In the genomic region with DNA sequence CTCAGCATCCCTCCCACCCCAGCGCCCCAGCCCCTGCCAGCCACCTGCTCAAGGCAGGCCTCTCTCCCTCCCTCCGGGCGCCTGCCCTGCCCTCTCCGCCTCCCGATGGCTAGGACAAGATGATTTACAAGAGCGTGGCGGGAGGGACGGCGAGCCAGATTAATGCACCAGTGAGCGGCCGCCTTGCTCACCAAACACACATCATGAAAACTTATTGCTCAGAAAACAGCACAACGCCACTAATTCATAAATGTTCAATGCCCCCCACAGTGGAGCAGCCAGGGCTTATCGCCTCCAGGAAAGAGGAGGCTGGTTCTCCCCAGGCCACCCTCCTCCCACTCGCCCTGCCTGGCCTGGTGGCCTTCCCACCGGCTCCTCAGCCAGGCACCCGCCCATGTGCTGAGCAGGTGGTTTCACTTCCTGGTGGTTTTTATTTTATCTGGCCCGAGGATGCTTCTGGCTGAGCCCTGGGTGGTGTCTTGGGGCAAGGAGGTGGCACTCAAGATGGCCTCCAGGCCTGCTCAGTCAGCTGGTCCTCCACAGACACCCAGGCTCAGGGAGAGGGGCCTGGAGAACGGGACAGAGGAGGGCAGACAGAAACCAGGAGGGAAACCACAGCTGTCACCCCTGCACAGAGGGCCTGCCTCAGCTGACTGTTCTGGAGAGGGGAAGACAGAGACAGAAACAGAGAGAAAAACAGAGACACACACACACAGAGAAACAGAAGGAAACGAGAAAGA, we compare ENCODE assay signal across 9 cellular contexts.
DNase-seq lines count a peak whose midpoint lies in the region; ATAC-seq and TF ChIP-seq lines count a peak whose summit lies in the region.
"Had no signal": no experiment of that assay in that cellular context is flagged by ENCODE, and none has a peak within 500 bp of the region (broad histone marks: within the 10 kb centered on the region; RNA-seq: fewer than 3 reads in every experiment).

No MANE protein-coding gene starts in this region.

- in situ Hi-C loops in brain microvascular endothelial cell (cut with HindIII; ENCODE audit: low pct_ligation_motif_present, low sequenced_read_pairs): no loop called here

- H3K36me3 Mint-ChIP-seq in activated naive CD4-positive, alpha-beta T cell treated with anti-CD3 and anti-CD28 coated beads, Interleukin-2, amount 10 ng/mL, durations not matched to agents 7 days and 5 days: no peaks in the 10 kb centered on the region
- H3K36me3 Mint-ChIP-seq in activated T-helper 2 cell treated with anti-CD3 and anti-CD28 coated beads, Interferon-gamma antibody, Interleukin-2, Interleukin-4, amounts not matched to agents 10 μg/mL and 5 μg/mL and 100 μg/mL, durations not matched to agents 14 hours and 24 hours and 36 hours (ENCODE audit: low read depth): no peaks in the 10 kb centered on the region

- no peak overlapping the region for H3K4me3 Mint-ChIP-seq in activated naive CD4-positive, alpha-beta T cell treated with anti-CD3 and anti-CD28 coated beads, Interleukin-2, amount 10 ng/mL, durations not matched to agents 7 days and 5 days
- H3K4me3 Mint-ChIP-seq in activated T-helper 2 cell treated with anti-CD3 and anti-CD28 coated beads, Interferon-gamma antibody, Interleukin-2, Interleukin-4, amounts not matched to agents 10 μg/mL and 5 μg/mL and 100 μg/mL, durations not matched to agents 14 hours and 24 hours and 36 hours (ENCODE audit: low read depth): peak overlapping the region; percentile 0
- H3K4me3 Mint-ChIP-seq in stimulated activated naive CD8-positive, alpha-beta T cell treated with anti-CD3 and anti-CD28 coated beads, Interleukin-15, amount 100 ng/mL, for 72 hours: peak overlapping the region; percentile 17 to 45

- H3K9me3 Mint-ChIP-seq in activated naive CD4-positive, alpha-beta T cell treated with anti-CD3 and anti-CD28 coated beads, Interleukin-2, amount 10 ng/mL, durations not matched to agents 7 days and 5 days: no peaks in the 10 kb centered on the region
- H3K9me3 Mint-ChIP-seq in activated T-helper 2 cell treated with anti-CD3 and anti-CD28 coated beads, Interferon-gamma antibody, Interleukin-2, Interleukin-4, amounts not matched to agents 10 μg/mL and 5 μg/mL and 100 μg/mL, durations not matched to agents 14 hours and 24 hours and 36 hours: no peaks in the 10 kb centered on the region
- no peaks in the 10 kb centered on the region for H3K9me3 Mint-ChIP-seq in stimulated activated naive CD8-positive, alpha-beta T cell treated with anti-CD3 and anti-CD28 coated beads, Interleukin-15, amount 100 ng/mL, for 72 hours

- CTCF ChIA-PET in activated naive CD4-positive, alpha-beta T cell treated with anti-CD3 and anti-CD28 coated beads, Interleukin-2, amount 10 ng/mL, durations not matched to agents 7 days and 5 days (lab: Charles Lee): interaction anchor here (0.7 to 2.6 kb wide), 3 partner anchors 10 to 34 kb away, joined by 3 to 15 read pairs (median 3); no protein-coding TSS in a partner anchor

- H3K36me3 ChIP-seq in brain microvascular endothelial cell (replicated peaks): no peaks in the 10 kb centered on the region
- H3K36me3 ChIP-seq: heart right ventricle had no signal

- intact Hi-C loops in activated T-helper 2 cell treated with anti-CD3 and anti-CD28 coated beads, Interferon-gamma antibody, Interleukin-2, Interleukin-4, amounts not matched to agents 10 μg/mL and 5 μg/mL and 100 μg/mL, durations not matched to agents 14 hours and 24 hours and 36 hours (cut with micrococcal nuclease): no loop called here

- DNase-seq in activated naive CD4-positive, alpha-beta T cell treated with anti-CD3 and anti-CD28 coated beads, Interleukin-2, amount 10 ng/mL, durations not matched to agents 7 days and 5 days: peak; percentile 44
- no peak for DNase-seq in activated naive CD4-positive, alpha-beta T cell treated with anti-CD3 and anti-CD28 coated beads, Interleukin-2, amount 50 U/mL, for 16 hours
- no peak for DNase-seq in activated T-helper 2 cell treated with anti-CD3 and anti-CD28 coated beads, Interferon-gamma antibody, Interleukin-2, Interleukin-4, amounts not matched to agents 10 μg/mL and 5 μg/mL and 100 μg/mL, durations not matched to agents 14 hours and 24 hours and 36 hours (ENCODE audit: low spot score)
- DNase-seq in stimulated activated naive CD8-positive, alpha-beta T cell treated with anti-CD3 and anti-CD28 coated beads, Interleukin-15, amount 100 ng/mL, for 72 hours: peak in 1 of 2 donors; percentile 19
- no peak for DNase-seq in stimulated activated naive CD4-positive, alpha-beta T cell treated with Interleukin-2 at 50 U/mL for 16 hours (lab: John Stamatoyannopoulos, UW)
- no peak for DNase-seq in brain microvascular endothelial cell

- H3K27ac ChIP-seq in brain microvascular endothelial cell: no peak overlapping the region

- peaks cover 88% of the 10 kb centered on the region for H3K27me3 Mint-ChIP-seq in activated naive CD4-positive, alpha-beta T cell treated with anti-CD3 and anti-CD28 coated beads, Interleukin-2, amount 10 ng/mL, durations not matched to agents 7 days and 5 days
- peaks cover 53% of the 10 kb centered on the region for H3K27me3 Mint-ChIP-seq in activated T-helper 2 cell treated with anti-CD3 and anti-CD28 coated beads, Interferon-gamma antibody, Interleukin-2, Interleukin-4, amounts not matched to agents 10 μg/mL and 5 μg/mL and 100 μg/mL, durations not matched to agents 14 hours and 24 hours and 36 hours (ENCODE audit: low read depth)
- peaks cover 65% of the 10 kb centered on the region for H3K27me3 Mint-ChIP-seq in stimulated activated naive CD8-positive, alpha-beta T cell treated with anti-CD3 and anti-CD28 coated beads, Interleukin-15, amount 100 ng/mL, for 72 hours

- H3K4me3 ChIP-seq in brain microvascular endothelial cell (ENCODE audit: low read depth, low read length): no peak overlapping the region
- H3K4me3 ChIP-seq: heart right ventricle had no signal

- H3K27me3 ChIP-seq in brain microvascular endothelial cell (replicated peaks): no peaks in the 10 kb centered on the region

- peaks cover 56% of the 10 kb centered on the region for H3K4me1 Mint-ChIP-seq in activated naive CD4-positive, alpha-beta T cell treated with anti-CD3 and anti-CD28 coated beads, Interleukin-2, amount 10 ng/mL, durations not matched to agents 7 days and 5 days
- peaks cover 44% of the 10 kb centered on the region for H3K4me1 Mint-ChIP-seq in activated T-helper 2 cell treated with anti-CD3 and anti-CD28 coated beads, Interferon-gamma antibody, Interleukin-2, Interleukin-4, amounts not matched to agents 10 μg/mL and 5 μg/mL and 100 μg/mL, durations not matched to agents 14 hours and 24 hours and 36 hours (ENCODE audit: low read depth)
- peaks cover 57% of the 10 kb centered on the region for H3K4me1 Mint-ChIP-seq in stimulated activated naive CD8-positive, alpha-beta T cell treated with anti-CD3 and anti-CD28 coated beads, Interleukin-15, amount 100 ng/mL, for 72 hours

- H3K27ac Mint-ChIP-seq in activated naive CD4-positive, alpha-beta T cell treated with anti-CD3 and anti-CD28 coated beads, Interleukin-2, amount 10 ng/mL, durations not matched to agents 7 days and 5 days: no peak overlapping the region
- H3K27ac Mint-ChIP-seq in activated T-helper 2 cell treated with anti-CD3 and anti-CD28 coated beads, Interferon-gamma antibody, Interleukin-2, Interleukin-4, amounts not matched to agents 10 μg/mL and 5 μg/mL and 100 μg/mL, durations not matched to agents 14 hours and 24 hours and 36 hours: peak overlapping the region; percentile 12
- peak overlapping the region in 1 of 2 donors; percentile 1 for H3K27ac Mint-ChIP-seq in stimulated activated naive CD8-positive, alpha-beta T cell treated with anti-CD3 and anti-CD28 coated beads, Interleukin-15, amount 100 ng/mL, for 72 hours

- peak; percentile 63 for ATAC-seq in HG03175 (IDR thresholded peaks at IDR 0.05; ENCODE audit: unreplicated experiment)
- no peak for ATAC-seq in stimulated activated naive CD8-positive, alpha-beta T cell treated with anti-CD3 and anti-CD28 coated beads, Interleukin-15, amount 100 ng/mL, for 72 hours
- no peak for ATAC-seq in GM21786 (IDR thresholded peaks at IDR 0.05; ENCODE audit: unreplicated experiment)

- no peak for TF ChIP-seq CTCF in brain microvascular endothelial cell (IDR thresholded peaks at IDR 0.05; ENCODE audit: low read depth, low read length, missing control alignments)
